ENCODE assay signal across 15 cellular contexts in the genomic region with DNA sequence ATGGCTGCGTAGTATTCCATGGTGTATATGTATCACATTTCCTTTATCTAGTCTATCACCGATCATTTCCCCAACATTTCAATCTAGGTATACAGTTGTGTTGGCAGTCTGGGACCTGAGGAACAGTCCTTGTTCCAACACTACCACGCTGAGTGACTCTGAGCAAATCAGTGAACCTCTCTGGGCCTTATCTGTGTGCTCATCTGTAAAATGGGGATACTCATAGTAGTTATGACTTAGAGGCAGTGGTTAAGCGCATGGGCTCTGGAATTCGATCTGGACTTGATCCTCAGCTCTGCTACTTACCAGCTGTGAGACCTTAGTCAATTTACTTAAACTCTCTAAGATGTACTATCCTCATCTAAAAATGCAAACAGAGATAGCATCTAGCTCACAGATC.
DNase-seq lines count a peak whose midpoint lies in the region; ATAC-seq and TF ChIP-seq lines count a peak whose summit lies in the region.
"Had no signal": no experiment of that assay in that cellular context is flagged by ENCODE, and none has a peak within 500 bp of the region (broad histone marks: within the 10 kb centered on the region; RNA-seq: fewer than 3 reads in every experiment).

No MANE protein-coding gene starts in this region.

- H3K27me3 Mint-ChIP-seq in stimulated activated naive CD8-positive, alpha-beta T cell treated with anti-CD3 and anti-CD28 coated beads, Interleukin-15, Interleukin-2, amounts not matched to agents 100 ng/mL and 50 ng/mL, for 24 hours: no peaks in the 10 kb centered on the region
- H3K27me3 Mint-ChIP-seq in activated CD8-positive, alpha-beta T cell treated with anti-CD3 and anti-CD28 coated beads, Interleukin-2, amount 10 ng/mL, durations not matched to agents 7 days and 5 days (ENCODE audit: low read depth): no peaks in the 10 kb centered on the region
- no peaks in the 10 kb centered on the region for H3K27me3 Mint-ChIP-seq in memory B cell

- CTCF ChIA-PET in activated CD8-positive, alpha-beta T cell treated with anti-CD3 and anti-CD28 coated beads, Interleukin-2, amount 10 ng/mL, durations not matched to agents 7 days and 5 days (lab: Charles Lee): interaction anchor here (1.1 to 1.2 kb wide), 2 partner anchors 9 to 83 kb away, joined by 3 to 4 read pairs; no protein-coding TSS in a partner anchor

- no peak for ATAC-seq in stimulated activated naive CD8-positive, alpha-beta T cell treated with anti-CD3 and anti-CD28 coated beads, Interleukin-15, Interleukin-2, amounts not matched to agents 100 U/mL and 50 U/mL, for 24 hours
- no peak for ATAC-seq in activated CD8-positive, alpha-beta T cell treated with anti-CD3 and anti-CD28 coated beads, Interleukin-2, amount 10 ng/mL, durations not matched to agents 7 days and 5 days
- ATAC-seq in memory B cell (ENCODE audit: low read depth) (no peak), HG03342 (IDR thresholded peaks at IDR 0.05; ENCODE audit: unreplicated experiment) (no peak), GM21423 (IDR thresholded peaks at IDR 0.05; ENCODE audit: unreplicated experiment) (no peak)
- ATAC-seq: left lobe of liver had no signal

- peaks cover 92% of the 10 kb centered on the region for H3K4me1 Mint-ChIP-seq in stimulated activated naive CD8-positive, alpha-beta T cell treated with anti-CD3 and anti-CD28 coated beads, Interleukin-15, Interleukin-2, amounts not matched to agents 100 ng/mL and 50 ng/mL, for 24 hours (ENCODE audit: low read depth)
- peaks cover 82% of the 10 kb centered on the region for H3K4me1 Mint-ChIP-seq in activated CD8-positive, alpha-beta T cell treated with anti-CD3 and anti-CD28 coated beads, Interleukin-2, amount 10 ng/mL, durations not matched to agents 7 days and 5 days (ENCODE audit: low read depth)
- peaks cover 44% of the 10 kb centered on the region for H3K4me1 Mint-ChIP-seq in memory B cell

- H3K36me3 Mint-ChIP-seq in stimulated activated naive CD8-positive, alpha-beta T cell treated with anti-CD3 and anti-CD28 coated beads, Interleukin-15, Interleukin-2, amounts not matched to agents 100 ng/mL and 50 ng/mL, for 24 hours (ENCODE audit: low read depth): peaks cover 50% of the 10 kb centered on the region
- peaks cover 83% of the 10 kb centered on the region for H3K36me3 Mint-ChIP-seq in activated CD8-positive, alpha-beta T cell treated with anti-CD3 and anti-CD28 coated beads, Interleukin-2, amount 10 ng/mL, durations not matched to agents 7 days and 5 days (ENCODE audit: low read depth)
- H3K36me3 Mint-ChIP-seq in memory B cell: peaks cover 21% of the 10 kb centered on the region

- no peak for DNase-seq in stimulated activated naive CD8-positive, alpha-beta T cell treated with anti-CD3 and anti-CD28 coated beads, Interleukin-15, Interleukin-2, amounts not matched to agents 100 U/mL and 50 U/mL, for 24 hours
- no peak for DNase-seq in activated CD8-positive, alpha-beta T cell treated with anti-CD3 and anti-CD28 coated beads, Interleukin-2, amount 10 ng/mL, durations not matched to agents 7 days and 5 days
- DNase-seq in memory B cell (ENCODE audit: low spot score in 2 of 2) (no peak), SW480 (ENCODE audit: low spot score) (no peak), GM20000 (ENCODE audit: low spot score) (no peak)
- DNase-seq: esophagus squamous epithelium, H9, MV-4-11, NCI-H1930, NCI-H446, sigmoid colon had no signal

- H3K4me3 Mint-ChIP-seq in stimulated activated naive CD8-positive, alpha-beta T cell treated with anti-CD3 and anti-CD28 coated beads, Interleukin-15, Interleukin-2, amounts not matched to agents 100 ng/mL and 50 ng/mL, for 24 hours: peak overlapping the region; percentile 8
- peak overlapping the region; percentile 44 for H3K4me3 Mint-ChIP-seq in activated CD8-positive, alpha-beta T cell treated with anti-CD3 and anti-CD28 coated beads, Interleukin-2, amount 10 ng/mL, durations not matched to agents 7 days and 5 days
- H3K4me3 Mint-ChIP-seq in memory B cell: peak overlapping the region; percentile 53
- H3K4me3 Mint-ChIP-seq: H9 had no signal

- H3K9me3 Mint-ChIP-seq in stimulated activated naive CD8-positive, alpha-beta T cell treated with anti-CD3 and anti-CD28 coated beads, Interleukin-15, Interleukin-2, amounts not matched to agents 100 ng/mL and 50 ng/mL, for 24 hours: peaks cover 10% of the 10 kb centered on the region
- H3K9me3 Mint-ChIP-seq in activated CD8-positive, alpha-beta T cell treated with anti-CD3 and anti-CD28 coated beads, Interleukin-2, amount 10 ng/mL, durations not matched to agents 7 days and 5 days (ENCODE audit: insufficient read depth): peaks cover 11% of the 10 kb centered on the region
- H3K9me3 Mint-ChIP-seq in memory B cell: no peaks in the 10 kb centered on the region

- POLR2A ChIA-PET in activated CD8-positive, alpha-beta T cell treated with anti-CD3 and anti-CD28 coated beads, Interleukin-2, amount 10 ng/mL, durations not matched to agents 7 days and 5 days (lab: Charles Lee): interaction anchor here (1.2 kb wide), 1 partner anchor 10 kb away, joined by 3 read pairs; no protein-coding TSS in a partner anchor

- TF ChIP-seq CTCF in GM20000 (IDR thresholded peaks at IDR 0.05; ENCODE audit: extremely low read depth, missing control alignments): no peak

- peak overlapping the region; percentile 87 for H3K27ac Mint-ChIP-seq in stimulated activated naive CD8-positive, alpha-beta T cell treated with anti-CD3 and anti-CD28 coated beads, Interleukin-15, Interleukin-2, amounts not matched to agents 100 ng/mL and 50 ng/mL, for 24 hours
- peak overlapping the region; percentile 83 for H3K27ac Mint-ChIP-seq in activated CD8-positive, alpha-beta T cell treated with anti-CD3 and anti-CD28 coated beads, Interleukin-2, amount 10 ng/mL, durations not matched to agents 7 days and 5 days
- peak overlapping the region; percentile 71 for H3K27ac Mint-ChIP-seq in memory B cell
- H3K27ac Mint-ChIP-seq: H9 had no signal
